In the genomic region with DNA sequence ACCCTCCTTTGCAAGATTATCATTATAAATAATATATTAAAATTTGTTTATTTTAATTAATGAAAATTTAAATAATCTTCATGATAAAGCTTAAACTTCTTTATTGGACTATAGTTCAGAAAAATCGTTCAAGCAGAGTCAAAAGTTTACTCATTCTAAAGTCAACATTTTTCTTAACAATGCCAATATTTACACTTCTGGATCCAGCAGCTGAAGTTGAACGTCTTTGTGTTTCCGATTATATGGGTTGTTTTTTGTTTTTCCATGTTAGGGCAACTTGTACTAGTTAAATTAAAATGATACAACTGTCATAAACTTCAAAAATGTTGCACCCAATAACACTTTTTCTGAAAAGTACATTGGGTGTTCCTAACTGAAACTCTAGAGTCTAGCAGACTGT, we compare ENCODE assay signal across 28 cellular contexts. TPM values are rescaled to one million over a fixed set of nuclear protein-coding genes. Genes with fewer than 3 reads are reported as not detected.
DNase-seq lines count a peak whose midpoint lies in the region; ATAC-seq, FAIRE-seq and TF ChIP-seq lines count a peak whose summit lies in the region.
"Had no signal": no experiment of that assay in that cellular context is flagged by ENCODE, and none has a peak within 500 bp of the region (broad histone marks: within the 10 kb centered on the region; RNA-seq: fewer than 3 reads in every experiment).

No MANE protein-coding gene starts in this region.

- WGBS in pancreas, 2 donors: 9 to 16% methylated on average over 3 of the region's 3 CpGs

- POLR2A ChIA-PET in MCF 10A (lab: Yijun Ruan, JAX): interaction anchor here (1.2 kb wide), 1 partner anchor 22 kb away, joined by 3 read pairs; no protein-coding TSS in a partner anchor

- intact Hi-C loops in natural killer cell (cut with micrococcal nuclease) (no loop called here), pancreas (cut with DNase I) (no loop called here), MCF 10A (cut with micrococcal nuclease) (no loop called here)

- CTCF ChIA-PET in MCF 10A (lab: Yijun Ruan, JAX): interaction anchor here (1.3 kb wide), 1 partner anchor 329 kb away, joined by 3 read pairs; no protein-coding TSS in a partner anchor

- peak overlapping the region; percentile 68 for H3K27ac ChIP-seq in effector memory CD4-positive, alpha-beta T cell (ENCODE audit: insufficient read depth, low read length, poor library complexity, severe bottlenecking)
- peak overlapping the region in 2 of 4 donors; percentile 42 to 64 for H3K27ac ChIP-seq in pancreas
- H3K27ac ChIP-seq: cardiac muscle cell, gastroesophageal sphincter, Peyer's patch, psoas muscle had no signal

- H3K36me3 Mint-ChIP-seq in natural killer cell: no peaks in the 10 kb centered on the region
- no peaks in the 10 kb centered on the region for H3K36me3 Mint-ChIP-seq in natural killer cell treated with Interleukin-12 subunit alpha and Interleukin-12 subunit beta and Interleukin-15 and Interleukin-18, amount 100 ng/mL, for 72 hours
- H3K36me3 Mint-ChIP-seq in MCF 10A (ENCODE audit: insufficient read depth, unreplicated experiment): peaks cover 11% of the 10 kb centered on the region
- H3K36me3 Mint-ChIP-seq: memory B cell; stimulated activated memory B cell treated with anti-CD40 and anti-IgM and Interleukin-4, amounts not matched to agents 10 μg/mL and 1 μg/mL and 100 μg/mL, for 72 hours had no signal

- DNase-seq in natural killer cell (no peak), NCI-H748 (lab: John Stamatoyannopoulos, UW; ENCODE audit: unreplicated experiment) (peak; percentile 49), pancreas (no peak), MCF 10A (ENCODE audit: unreplicated experiment) (no peak)
- no peak for DNase-seq in natural killer cell treated with Interleukin-12 subunit alpha and Interleukin-12 subunit beta and Interleukin-15 and Interleukin-18, amount 100 ng/mL, for 72 hours (ENCODE audit: low spot score)
- no peak for DNase-seq in effector memory CD4-positive, alpha-beta T cell
- DNase-seq: activated naive CD4-positive, alpha-beta T cell treated with Interleukin-2 at 50 U/mL for 16 hours; activated T-cell treated with anti-CD3 and anti-CD28 coated beads for 4 hours; anterior cingulate cortex; cortex of kidney; GOT3; hippocampal formation; IMR-90; left colon; NCI-H1092 treated with DMSO at 0.1 percent for 48 hours; NCI-H187 treated with DMSO at 0.1 percent for 48 hours; NCI-H526; Peyer's patch; psoas muscle; stimulated activated CD4-positive, alpha-beta T cell treated with anti-CD3 and anti-CD28 coated beads, Interleukin-4, amount 100 ng/mL, for 4 hours; upper lobe of left lung had no signal

- H3K27ac Mint-ChIP-seq in natural killer cell: peak overlapping the region; percentile 92 to 93
- H3K27ac Mint-ChIP-seq in natural killer cell treated with Interleukin-12 subunit alpha and Interleukin-12 subunit beta and Interleukin-15 and Interleukin-18, amount 100 ng/mL, for 72 hours: no peak overlapping the region
- no peak overlapping the region for H3K27ac Mint-ChIP-seq in MCF 10A (ENCODE audit: low read depth, unreplicated experiment)
- H3K27ac Mint-ChIP-seq: memory B cell; stimulated activated memory B cell treated with anti-CD40 and anti-IgM and Interleukin-4, amounts not matched to agents 10 μg/mL and 1 μg/mL and 100 μg/mL, for 72 hours had no signal

- TF ChIP-seq CTCF in natural killer cell (IDR thresholded peaks at IDR 0.05): no peak
- no peak for TF ChIP-seq CTCF in pancreas (IDR thresholded peaks at IDR 0.05)
- no peak for TF ChIP-seq CTCF in MCF 10A (IDR thresholded peaks at IDR 0.05; ENCODE audit: unreplicated experiment)

- no peaks in the 10 kb centered on the region for H3K36me3 ChIP-seq in effector memory CD4-positive, alpha-beta T cell (ENCODE audit: control insufficient read depth, insufficient read depth, low read length)
- no peaks in the 10 kb centered on the region for H3K36me3 ChIP-seq in pancreas
- H3K36me3 ChIP-seq: cardiac muscle cell, Peyer's patch, upper lobe of left lung had no signal

- BruUV-seq in MCF 10A (replicated peaks; lab: Mats Ljungman, UMichigan): no TSS peak

- peaks cover 6% of the 10 kb centered on the region for H3K4me1 ChIP-seq in effector memory CD4-positive, alpha-beta T cell (ENCODE audit: control insufficient read depth, insufficient read depth, low read length, poor library complexity, severe bottlenecking)
- H3K4me1 ChIP-seq in pancreas: peaks cover 47 to 55% (median 48%) of the 10 kb centered on the region in 3 donors

- H3K9me3 Mint-ChIP-seq in natural killer cell: no peaks in the 10 kb centered on the region
- peaks cover 4% of the 10 kb centered on the region for H3K9me3 Mint-ChIP-seq in natural killer cell treated with Interleukin-12 subunit alpha and Interleukin-12 subunit beta and Interleukin-15 and Interleukin-18, amount 100 ng/mL, for 72 hours
- H3K9me3 Mint-ChIP-seq in MCF 10A (ENCODE audit: unreplicated experiment): peaks cover 6% of the 10 kb centered on the region
- H3K9me3 Mint-ChIP-seq: stimulated activated memory B cell treated with anti-CD40 and anti-IgM and Interleukin-4, amounts not matched to agents 10 μg/mL and 1 μg/mL and 100 μg/mL, for 72 hours had no signal

- no peak overlapping the region for H3K4me3 ChIP-seq in effector memory CD4-positive, alpha-beta T cell (ENCODE audit: insufficient read depth, low read depth, low read length, poor library complexity, severe bottlenecking)
- H3K4me3 ChIP-seq in pancreas: no peak overlapping the region
- H3K4me3 ChIP-seq: cardiac muscle cell, gastroesophageal sphincter, Peyer's patch, psoas muscle, upper lobe of left lung had no signal

- H3K27me3 ChIP-seq in effector memory CD4-positive, alpha-beta T cell (replicated peaks; ENCODE audit: control insufficient read depth, insufficient read depth, low read length, poor library complexity, severe bottlenecking): no peaks in the 10 kb centered on the region
- no peaks in the 10 kb centered on the region for H3K27me3 ChIP-seq in pancreas
- H3K27me3 ChIP-seq: cardiac muscle cell, gastroesophageal sphincter, Peyer's patch, upper lobe of left lung had no signal

- peaks cover 11 to 14% of the 10 kb centered on the region in 2 donors for H3K4me1 Mint-ChIP-seq in natural killer cell
- H3K4me1 Mint-ChIP-seq in natural killer cell treated with Interleukin-12 subunit alpha and Interleukin-12 subunit beta and Interleukin-15 and Interleukin-18, amount 100 ng/mL, for 72 hours (ENCODE audit: low read depth in 2 of 2): peaks cover 12 to 18% of the 10 kb centered on the region in 2 donors
- H3K4me1 Mint-ChIP-seq in MCF 10A (ENCODE audit: insufficient read depth, unreplicated experiment): peaks cover 23% of the 10 kb centered on the region

- no peaks in the 10 kb centered on the region for H3K9me3 ChIP-seq in effector memory CD4-positive, alpha-beta T cell (ENCODE audit: control insufficient read depth, low read length)
- H3K9me3 ChIP-seq in pancreas: no peaks in the 10 kb centered on the region
- H3K9me3 ChIP-seq: gastroesophageal sphincter, Peyer's patch, psoas muscle, upper lobe of left lung had no signal

- ATAC-seq in natural killer cell: no peak
- ATAC-seq in natural killer cell treated with Interleukin-12 subunit alpha and Interleukin-12 subunit beta and Interleukin-15 and Interleukin-18, amount 100 ng/mL, for 72 hours: no peak
- ATAC-seq in pancreas: peak; percentile 58 to 60 (median 58)
- no peak for ATAC-seq in GM18873 (IDR thresholded peaks at IDR 0.05; ENCODE audit: low FRiP score, unreplicated experiment)
- ATAC-seq in GM19463 (IDR thresholded peaks at IDR 0.05; ENCODE audit: unreplicated experiment): no peak
- ATAC-seq: gastroesophageal sphincter; left colon; stimulated activated memory B cell treated with anti-CD40 and anti-IgM and Interleukin-4, amounts not matched to agents 10 μg/mL and 1 μg/mL and 100 μg/mL, for 72 hours had no signal

- FAIRE-seq in pancreas (lab: Jason Lieb, UNC): peak; percentile 80
- FAIRE-seq: TTC549 had no signal

- H3K27me3 Mint-ChIP-seq in natural killer cell (ENCODE audit: low read depth in 2 of 2) (peaks cover 0 to 8% of the 10 kb centered on the region in 2 donors), MCF 10A (ENCODE audit: insufficient read depth, unreplicated experiment) (no peaks in the 10 kb centered on the region)
- H3K27me3 Mint-ChIP-seq in natural killer cell treated with Interleukin-12 subunit alpha and Interleukin-12 subunit beta and Interleukin-15 and Interleukin-18, amount 100 ng/mL, for 72 hours: peaks cover 0 to 4% of the 10 kb centered on the region in 2 donors

- H3K4me3 Mint-ChIP-seq in natural killer cell (no peak overlapping the region), MCF 10A (ENCODE audit: unreplicated experiment) (no peak overlapping the region)
- H3K4me3 Mint-ChIP-seq in natural killer cell treated with Interleukin-12 subunit alpha and Interleukin-12 subunit beta and Interleukin-15 and Interleukin-18, amount 100 ng/mL, for 72 hours: no peak overlapping the region
- H3K4me3 Mint-ChIP-seq: memory B cell; stimulated activated memory B cell treated with anti-CD40 and anti-IgM and Interleukin-4, amounts not matched to agents 10 μg/mL and 1 μg/mL and 100 μg/mL, for 72 hours had no signal

RNA-seq across cellular contexts. Expression of a gene that starts 43.8 kb away (rescaled TPM):
- total RNA-seq in natural killer cell: 10 to 100 TPM in 1 of 3 donors, 1 to 10 TPM in 1, under 1 TPM in 1; 0.16 to 24.4 (median 1.4) TPM
- 1 to 10 TPM in 1 of 2 donors, under 1 TPM in 1; 0.48 to 2.5 TPM for total RNA-seq in natural killer cell treated with Interleukin-12 subunit alpha and Interleukin-12 subunit beta and Interleukin-15 and Interleukin-18, amount 100 ng/mL, for 72 hours
- 100 to 1,000 TPM in 5 of 6 donors, 10 to 100 TPM in 1; 96.5 to 199 (median 155) TPM for total RNA-seq in pancreas
- 10 to 100 TPM; 69.9 to 94.9 TPM for polyA plus RNA-seq in pancreas
- 68.2 and 71.3 TPM in 2 replicates for total RNA-seq in MCF 10A (2022)

Comparison
In these comparisons a context has a peak if more than half of its experiments do, and no peak if none do; other contexts are left out.
1. H3K27ac Mint-ChIP-seq: peak in natural killer cell (2 of 2); none in natural killer cell treated with Interleukin-12 subunit alpha and Interleukin-12 subunit beta and Interleukin-15 and Interleukin-18, amount 100 ng/mL, for 72 hours (0 of 2) and MCF 10A (single experiment).
2. ATAC-seq: peak in pancreas (4 of 4); none in natural killer cell (0 of 3), natural killer cell treated with Interleukin-12 subunit alpha and Interleukin-12 subunit beta and Interleukin-15 and Interleukin-18, amount 100 ng/mL, for 72 hours (0 of 2), GM18873 (single experiment) and GM19463 (single experiment).